Comparison of ENCODE assay signal across 17 cellular contexts in the genomic region with DNA sequence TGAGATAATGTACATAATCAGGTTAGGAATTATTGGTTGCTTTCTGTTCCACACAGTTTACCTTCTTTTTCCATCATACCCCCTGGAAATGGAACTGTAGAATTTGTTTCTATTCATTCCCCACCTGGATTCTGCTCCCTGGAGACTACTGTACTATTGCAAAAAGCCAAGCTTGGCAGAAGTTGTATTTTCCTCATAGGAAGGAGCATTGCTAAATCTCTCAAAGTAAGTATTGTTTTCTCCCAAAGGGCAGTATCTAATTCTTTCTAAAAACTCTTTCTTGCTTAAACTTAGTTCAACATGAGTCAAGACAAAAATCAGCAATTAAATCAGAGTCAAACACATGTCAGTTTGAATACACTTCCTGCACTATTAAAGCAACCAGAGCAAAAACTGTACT.
DNase-seq lines count a peak whose midpoint lies in the region; ATAC-seq and TF ChIP-seq lines count a peak whose summit lies in the region.
"Had no signal": no experiment of that assay in that cellular context is flagged by ENCODE, and none has a peak within 500 bp of the region (broad histone marks: within the 10 kb centered on the region; RNA-seq: fewer than 3 reads in every experiment).

No MANE protein-coding gene starts in this region.

- CTCF ChIA-PET in Panc1 (lab: Charles Lee): no interaction called here

- in situ Hi-C loops in Panc1 (cut with HindIII; ENCODE audit: low pct_unique_long_range_greater_than_20kb, low sequenced_read_pairs): no loop called here

- no peaks in the 10 kb centered on the region for H3K9me3 Mint-ChIP-seq in nephron progenitor cell
- H3K9me3 Mint-ChIP-seq: CD4-positive, alpha-beta memory T cell had no signal

- no peaks in the 10 kb centered on the region for H3K27me3 Mint-ChIP-seq in nephron progenitor cell (ENCODE audit: low read depth, poor library complexity)

- H3K36me3 ChIP-seq in Panc1 (ENCODE audit: control insufficient read depth, insufficient read depth, low read length): peaks cover 5% of the 10 kb centered on the region; the same call in 1 of the 2 replicates
- peaks cover 8% of the 10 kb centered on the region; the same call in 1 of the 2 replicates for H3K36me3 ChIP-seq in MG63

- ATAC-seq in Panc1: no peak
- no peak for ATAC-seq in left colon

- intact Hi-C loops in Panc1 (cut with micrococcal nuclease; ENCODE audit: unreplicated experiment) (no loop called here), left colon (cut with DNase I, micrococcal nuclease) (no loop called here)

- H3K9me3 ChIP-seq in Panc1 (ENCODE audit: control insufficient read depth, insufficient read depth, low read depth, low read length) (no peaks in the 10 kb centered on the region), MG63 (no peaks in the 10 kb centered on the region)
- H3K9me3 ChIP-seq: BE2C had no signal

- no peaks in the 10 kb centered on the region for H3K4me1 ChIP-seq in Panc1 (ENCODE audit: control insufficient read depth, insufficient read depth, low read length)
- H3K4me1 ChIP-seq: BE2C had no signal

- BruUV-seq in Panc1 (replicated peaks; lab: Mats Ljungman, UMichigan): TSS peak; percentile 26

- TF ChIP-seq CTCF in Panc1 (IDR thresholded peaks at IDR 0.05) (no peak), nephron progenitor cell (IDR thresholded peaks at IDR 0.05) (no peak)

- H3K4me3 ChIP-seq in Panc1 (ENCODE audit: low read depth in 2 of 2, low read length in 2 of 2): no peak overlapping the region
- no peak overlapping the region for H3K4me3 ChIP-seq in MG63
- H3K4me3 ChIP-seq: PC-9 had no signal

- no peak overlapping the region for H3K4me3 Mint-ChIP-seq in nephron progenitor cell
- H3K4me3 Mint-ChIP-seq: CD4-positive, alpha-beta memory T cell had no signal

- peaks cover 5% of the 10 kb centered on the region for H3K4me1 Mint-ChIP-seq in nephron progenitor cell
- H3K4me1 Mint-ChIP-seq: CD4-positive, alpha-beta memory T cell had no signal

- H3K27ac ChIP-seq in Panc1 (ENCODE audit: low read length): no peak overlapping the region
- H3K27ac ChIP-seq: HL-60, PC-9 had no signal

- H3K36me3 Mint-ChIP-seq in nephron progenitor cell (ENCODE audit: low read depth): peaks cover 83% of the 10 kb centered on the region
- H3K36me3 Mint-ChIP-seq: CD4-positive, alpha-beta memory T cell had no signal

- peak overlapping the region; percentile 76 for H3K27ac Mint-ChIP-seq in nephron progenitor cell
- H3K27ac Mint-ChIP-seq: CD4-positive, alpha-beta memory T cell had no signal

- H3K27me3 ChIP-seq in Panc1 (ENCODE audit: control insufficient read depth, insufficient read depth, low read length) (no peaks in the 10 kb centered on the region), MG63 (no peaks in the 10 kb centered on the region)
- H3K27me3 ChIP-seq: BE2C had no signal

- DNase-seq in COLO829 (ENCODE audit: low spot score): peak; percentile 44
- DNase-seq in Panc1 (ENCODE audit: low read depth, low spot score): no peak
- DNase-seq in fibroblast of peridontal ligament (ENCODE audit: extremely low read depth): peak; percentile 67
- DNase-seq in nephron progenitor cell: no peak
- DNase-seq in stimulated activated CD4-positive, alpha-beta T cell treated with anti-CD3 and anti-CD28 coated beads, Interleukin-2, amount 100 ng/mL, for 48 hours: no peak
- no peak for DNase-seq in MG63
- no peak for DNase-seq in left colon
- DNase-seq: ACHN; BE2C; CD4-positive, alpha-beta memory T cell; DMS 273 treated with DMSO at 0.1 percent for 48 hours; GOT3; NCI-H1092; NCI-H446 treated with DMSO at 0.1 percent for 48 hours; NCI-H774; PC-9 had no signal

- POLR2A ChIA-PET in Panc1 (lab: Charles Lee): no interaction called here

Comparison
In these comparisons a context has a peak if more than half of its experiments do, and no peak if none do; other contexts are left out.
1. DNase-seq: peak in COLO829 (single experiment) and fibroblast of peridontal ligament (single experiment); none in Panc1 (single experiment), nephron progenitor cell (single experiment), stimulated activated CD4-positive, alpha-beta T cell treated with anti-CD3 and anti-CD28 coated beads, Interleukin-2, amount 100 ng/mL, for 48 hours (0 of 2), MG63 (single experiment) and left colon (0 of 2).